ENCODE assay signal across 24 cellular contexts in genomic region chr9:70322096-70322495, GRCh38.
"Had no signal": no experiment of that assay in that cellular context is flagged by ENCODE, and none has a peak within 500 bp of the region (broad histone marks: within the 10 kb centered on the region; RNA-seq: fewer than 3 reads in every experiment).

No MANE protein-coding gene starts in this region.

- H3K4me2 ChIP-seq: PC-9 had no signal

- H3K27ac Mint-ChIP-seq: IgD-negative memory B cell had no signal

- ATAC-seq: Right ventricle myocardium inferior, SK-N-SH treated with all-trans-retinoic acid at 6 μM for 48 hours had no signal

- H3K4me3 Mint-ChIP-seq: IgD-negative memory B cell had no signal

- DNase-seq: Kasumi-1; KG1; MM.1S; NCI-H1092 treated with DMSO at 0.1 percent for 48 hours; NCI-H1436; NCI-H187; NCI-H2029; NCI-H2081 treated with DMSO at 0.1 percent for 48 hours; NCI-H2171; NCI-H226; NCI-H446; NCI-H510A; NCI-H524 treated with DMSO at 0.1 percent for 48 hours; NCI-H69; NCI-H774; NK-92 treated with Interleukin-12 subunit alpha and Interleukin-12 subunit beta, amount 100 ng/mL, for 24 hours; OCI-M1; PC-9; Peyer's patch; SHP77 treated with DMSO at 0.1 percent for 48 hours; SJCRH30 had no signal

- H3K9me3 ChIP-seq: Peyer's patch, SJCRH30 had no signal

- H3K4me1 ChIP-seq: Peyer's patch, SJCRH30 had no signal

- H3K27ac ChIP-seq: PC-9, Peyer's patch, SJCRH30 had no signal

- H3K4me1 Mint-ChIP-seq: IgD-negative memory B cell had no signal

- H3K4me3 ChIP-seq: PC-9, Peyer's patch, SJCRH30 had no signal

- H3K27me3 Mint-ChIP-seq: IgD-negative memory B cell had no signal

- H2AFZ ChIP-seq: PC-9 had no signal

- H3K27me3 ChIP-seq: Peyer's patch, SJCRH30 had no signal
